In genomic region chr19:49676690-49677231, GRCh38 we compare ENCODE assay signal across 8 cellular contexts. TPM values are rescaled to one million over a fixed set of nuclear protein-coding genes. Genes with fewer than 3 reads are reported as not detected.
DNase-seq lines count a peak whose midpoint lies in the region; ATAC-seq and FAIRE-seq lines count a peak whose summit lies in the region.

No MANE protein-coding gene starts in this region.

- H3K36me3 ChIP-seq in HUES48 (ENCODE audit: control insufficient read depth, insufficient read depth, low read length) (peaks cover 20% of the 10 kb centered on the region), NT2/D1 (ENCODE audit: insufficient read depth, insufficient read length, low read length) (peaks cover 34% of the 10 kb centered on the region)

- peaks cover 18% of the 10 kb centered on the region for H3K4me1 ChIP-seq in HUES48 (ENCODE audit: control insufficient read depth, insufficient read depth, low read length)
- peaks cover 7% of the 10 kb centered on the region for H3K4me1 ChIP-seq in NT2/D1 (ENCODE audit: insufficient read depth, insufficient read length)

- peak; percentile 100 for DNase-seq in CMK (ENCODE audit: low read depth)
- DNase-seq in NT2/D1 (ENCODE audit: low read depth, low spot score), result peak; percentile 98
- DNase-seq in activated CD8-positive, alpha-beta memory T cell treated with anti-CD3 and anti-CD28 coated beads, Interleukin-2, amount 50 U/mL, for 4 hours, result peak; percentile 97
- DNase-seq in mesenteric fat pad (ENCODE audit: low spot score), result peak; percentile 99
- peak; percentile 96 for DNase-seq in stimulated activated CD8-positive, alpha-beta memory T cell treated with anti-CD3 and anti-CD28 coated beads, Interleukin-15, amount 100 ng/mL, for 1 hour (ENCODE audit: low read depth)

- peak; percentile 70 for ATAC-seq in GM21423 (IDR thresholded peaks at IDR 0.05; ENCODE audit: unreplicated experiment)

- peak overlapping the region; percentile 99 for H3K9ac ChIP-seq in HUES48 (ENCODE audit: low read depth, low read length)
- H3K9ac ChIP-seq in NT2/D1 (ENCODE audit: insufficient read length, low read depth), result peak overlapping the region; percentile 99

- FAIRE-seq in endometrium (lab: Jason Lieb, UNC), result peak; percentile 100

- H3K27me3 ChIP-seq in HUES48 (ENCODE audit: control insufficient read depth, insufficient read depth, low read length) (no peaks in the 10 kb centered on the region), NT2/D1 (ENCODE audit: insufficient read depth, insufficient read length) (no peaks in the 10 kb centered on the region)

- H3K9me3 ChIP-seq in HUES48 (ENCODE audit: control insufficient read depth, insufficient read depth, low read length) (no peaks in the 10 kb centered on the region), NT2/D1 (ENCODE audit: insufficient read depth, low read length) (no peaks in the 10 kb centered on the region)

- peak overlapping the region; percentile 93 for H3K4me3 ChIP-seq in HUES48 (ENCODE audit: low read depth, low read length)
- peak overlapping the region; percentile 98 for H3K4me3 ChIP-seq in NT2/D1 (ENCODE audit: insufficient read length, low read depth)

- peak overlapping the region; percentile 98 for H3K27ac ChIP-seq in HUES48 (ENCODE audit: low read depth, low read length)

RNA-seq across cellular contexts. Expression of gene PRMT1, which starts 0.3 kb away (rescaled TPM):
- 105 TPM for total RNA-seq in mesenteric fat pad

RNA-seq across cellular contexts. Expression of gene BCL2L12, which starts 11.0 kb away (rescaled TPM):
- total RNA-seq in mesenteric fat pad, result 10.7 TPM

RNA-seq across cellular contexts. Expression of gene IRF3, which starts 11.1 kb away (rescaled TPM):
- 46.7 TPM for total RNA-seq in mesenteric fat pad

RNA-seq across cellular contexts. Expression of gene ADM5, which starts 12.6 kb away (rescaled TPM):
- 1.3 TPM for total RNA-seq in mesenteric fat pad

RNA-seq across cellular contexts. Expression of gene CPT1C, which starts 14.2 kb away (rescaled TPM):
- total RNA-seq in mesenteric fat pad, result 7.2 TPM

Comparison
In these comparisons a context has a peak if more than half of its experiments do, and no peak if none do; other contexts are left out.
1. Peak in every context shown above with its lines: DNase-seq, ATAC-seq, H3K4me3 ChIP-seq and H3K27ac ChIP-seq.